1 cellular context compared by ENCODE assay signal in the genomic region with DNA sequence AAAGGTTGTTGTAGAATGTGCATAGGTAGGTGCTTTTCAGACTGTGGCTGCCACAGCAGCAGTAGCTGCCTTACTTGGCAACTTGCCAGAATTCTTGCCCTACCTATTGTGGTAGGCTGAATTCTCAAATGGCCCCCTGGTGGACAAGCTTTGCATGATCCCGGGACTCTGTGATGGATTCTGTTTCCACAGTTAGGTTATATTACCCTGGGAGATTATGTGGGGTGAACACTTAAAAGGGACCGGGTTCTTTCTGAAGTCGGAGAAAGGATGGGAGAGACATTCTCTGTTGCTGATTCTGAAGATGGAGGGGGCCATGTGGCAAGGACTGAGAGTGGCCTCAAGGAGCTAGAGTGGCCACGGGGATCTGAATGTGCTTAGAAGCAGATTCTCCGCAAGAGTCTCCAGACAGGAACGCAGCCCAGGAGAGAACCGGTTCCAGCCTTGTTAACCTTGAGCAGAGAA.
TF ChIP-seq lines count a peak whose summit lies in the region.

No MANE protein-coding gene starts in this region.

TF ChIP-seq in HepG2, 621 proteins besides CTCF, POLR2A, EP300 and RAD21 (continued from another document and continues in another):
- no peak for TF ChIP-seq ZNF18 (CRISPR knock-in tag; IDR thresholded peaks at IDR 0.05; ENCODE audit: insufficient replicate concordance)
- peak; percentile 32; the same call in 1 of the 2 replicates for TF ChIP-seq MED1 (CRISPR knock-in tag; IDR thresholded peaks at IDR 0.05)
- TF ChIP-seq PPARG (CRISPR knock-in tag; conservative IDR thresholded peaks at IDR 0.05), result 0 out of 2 replicates have a peak, but pooled peaks have one; percentile 39
- no peak for TF ChIP-seq SIN3B (IDR thresholded peaks at IDR 0.05; ENCODE audit: low read length)
- TF ChIP-seq GTF2F1 (IDR thresholded peaks at IDR 0.05; ENCODE audit: low read length), result peak; percentile 98
- no peak for TF ChIP-seq HMG20B (CRISPR knock-in tag; conservative IDR thresholded peaks at IDR 0.05)
- no peak for TF ChIP-seq FOXA1 (IDR thresholded peaks at IDR 0.05)
- TF ChIP-seq FOXA1 (CRISPR knock-in tag; IDR thresholded peaks at IDR 0.05), result no peak
- TF ChIP-seq TRAFD1 (CRISPR knock-in tag; IDR thresholded peaks at IDR 0.05; ENCODE audit: borderline replicate concordance), result no peak
- TF ChIP-seq, protein P1, sequence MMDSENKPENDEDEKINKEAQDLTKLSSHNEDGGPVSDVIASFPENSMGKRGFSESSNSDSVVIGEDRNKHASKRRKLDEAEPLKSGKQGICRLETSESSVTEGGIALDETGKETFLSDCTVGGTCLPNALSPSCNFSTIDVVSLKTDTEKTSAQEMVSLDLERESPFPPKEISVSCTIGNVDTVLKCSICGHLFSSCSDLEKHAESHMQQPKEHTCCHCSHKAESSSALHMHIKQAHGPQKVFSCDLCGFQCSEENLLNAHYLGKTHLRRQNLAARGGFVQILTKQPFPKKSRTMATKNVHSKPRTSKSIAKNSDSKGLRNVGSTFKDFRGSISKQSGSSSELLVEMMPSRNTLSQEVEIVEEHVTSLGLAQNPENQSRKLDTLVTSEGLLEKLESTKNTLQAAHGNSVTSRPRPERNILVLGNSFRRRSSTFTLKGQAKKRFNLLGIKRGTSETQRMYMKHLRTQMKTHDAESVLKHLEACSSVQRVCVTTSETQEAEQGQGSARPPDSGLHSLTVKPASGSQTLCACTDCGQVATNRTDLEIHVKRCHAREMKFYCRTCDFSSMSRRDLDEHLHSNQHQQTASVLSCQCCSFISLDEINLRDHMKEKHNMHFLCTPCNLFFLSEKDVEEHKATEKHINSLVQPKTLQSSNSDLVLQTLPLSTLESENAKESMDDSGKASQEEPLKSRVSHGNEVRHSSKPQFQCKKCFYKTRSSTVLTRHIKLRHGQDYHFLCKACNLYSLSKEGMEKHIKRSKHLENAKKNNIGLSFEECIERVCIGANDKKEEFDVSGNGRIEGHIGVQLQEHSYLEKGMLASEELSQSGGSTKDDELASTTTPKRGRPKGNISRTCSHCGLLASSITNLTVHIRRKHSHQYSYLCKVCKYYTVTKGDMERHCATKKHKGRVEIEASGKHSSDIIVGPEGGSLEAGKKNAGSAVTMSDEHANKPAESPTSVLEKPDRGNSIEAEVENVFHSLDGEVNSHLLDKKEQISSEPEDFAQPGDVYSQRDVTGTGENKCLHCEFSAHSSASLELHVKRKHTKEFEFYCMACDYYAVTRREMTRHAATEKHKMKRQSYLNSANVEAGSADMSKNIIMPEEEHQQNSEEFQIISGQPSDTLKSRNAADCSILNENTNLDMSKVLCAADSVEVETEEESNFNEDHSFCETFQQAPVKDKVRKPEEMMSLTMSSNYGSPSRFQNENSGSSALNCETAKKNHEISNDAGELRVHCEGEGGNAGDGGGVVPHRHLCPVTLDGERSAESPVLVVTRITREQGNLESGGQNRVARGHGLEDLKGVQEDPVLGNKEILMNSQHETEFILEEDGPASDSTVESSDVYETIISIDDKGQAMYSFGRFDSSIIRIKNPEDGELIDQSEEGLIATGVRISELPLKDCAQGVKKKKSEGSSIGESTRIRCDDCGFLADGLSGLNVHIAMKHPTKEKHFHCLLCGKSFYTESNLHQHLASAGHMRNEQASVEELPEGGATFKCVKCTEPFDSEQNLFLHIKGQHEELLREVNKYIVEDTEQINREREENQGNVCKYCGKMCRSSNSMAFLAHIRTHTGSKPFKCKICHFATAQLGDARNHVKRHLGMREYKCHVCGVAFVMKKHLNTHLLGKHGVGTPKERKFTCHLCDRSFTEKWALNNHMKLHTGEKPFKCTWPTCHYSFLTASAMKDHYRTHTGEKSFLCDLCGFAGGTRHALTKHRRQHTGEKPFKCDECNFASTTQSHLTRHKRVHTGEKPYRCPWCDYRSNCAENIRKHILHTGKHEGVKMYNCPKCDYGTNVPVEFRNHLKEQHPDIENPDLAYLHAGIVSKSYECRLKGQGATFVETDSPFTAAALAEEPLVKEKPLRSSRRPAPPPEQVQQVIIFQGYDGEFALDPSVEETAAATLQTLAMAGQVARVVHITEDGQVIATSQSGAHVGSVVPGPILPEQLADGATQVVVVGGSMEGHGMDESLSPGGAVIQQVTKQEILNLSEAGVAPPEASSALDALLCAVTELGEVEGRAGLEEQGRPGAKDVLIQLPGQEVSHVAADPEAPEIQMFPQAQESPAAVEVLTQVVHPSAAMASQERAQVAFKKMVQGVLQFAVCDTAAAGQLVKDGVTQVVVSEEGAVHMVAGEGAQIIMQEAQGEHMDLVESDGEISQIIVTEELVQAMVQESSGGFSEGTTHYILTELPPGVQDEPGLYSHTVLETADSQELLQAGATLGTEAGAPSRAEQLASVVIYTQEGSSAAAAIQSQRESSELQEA (CRISPR knock-in tag; IDR thresholded peaks at IDR 0.05; ENCODE audit: not compliant biosample characterization), result no peak
- TF ChIP-seq ZNF773 (CRISPR knock-in tag; IDR thresholded peaks at IDR 0.05; ENCODE audit: borderline replicate concordance), result no peak
- TF ChIP-seq ZNF205 (CRISPR knock-in tag; IDR thresholded peaks at IDR 0.05), result no peak
- TF ChIP-seq KMT2B (CRISPR knock-in tag; IDR thresholded peaks at IDR 0.05), result no peak
- TF ChIP-seq ZFP36L1 (CRISPR knock-in tag; IDR thresholded peaks at IDR 0.05), result no peak
- no peak for TF ChIP-seq ZNF7 (CRISPR knock-in tag; IDR thresholded peaks at IDR 0.05)
- 0 out of 2 replicates have a peak, but pooled peaks have one; percentile 42 for TF ChIP-seq ZNF317 (CRISPR knock-in tag; IDR thresholded peaks at IDR 0.05)
- peak; percentile 40; the same call in 1 of the 2 replicates for TF ChIP-seq SMAD3 (CRISPR knock-in tag; IDR thresholded peaks at IDR 0.05)
- no peak for TF ChIP-seq ZNF513 (CRISPR knock-in tag; conservative IDR thresholded peaks at IDR 0.05)
- no peak for TF ChIP-seq HNRNPL (IDR thresholded peaks at IDR 0.05; ENCODE audit: low read depth, low read length)
- peak; percentile 59; the same call in 1 of the 2 replicates for TF ChIP-seq IRF2 (CRISPR knock-in tag; IDR thresholded peaks at IDR 0.05)
- TF ChIP-seq HES4 (CRISPR knock-in tag; IDR thresholded peaks at IDR 0.05; ENCODE audit: borderline replicate concordance), result no peak
- peak; percentile 37; the same call in 1 of the 2 replicates for TF ChIP-seq HDAC1 (CRISPR knock-in tag; IDR thresholded peaks at IDR 0.05)
- no peak for TF ChIP-seq ZNF17 (CRISPR knock-in tag; IDR thresholded peaks at IDR 0.05)
- TF ChIP-seq RXRB (CRISPR knock-in tag; IDR thresholded peaks at IDR 0.05; ENCODE audit: borderline replicate concordance), result peak; percentile 29; the same call in 1 of the 2 replicates
- TF ChIP-seq, protein P2, sequence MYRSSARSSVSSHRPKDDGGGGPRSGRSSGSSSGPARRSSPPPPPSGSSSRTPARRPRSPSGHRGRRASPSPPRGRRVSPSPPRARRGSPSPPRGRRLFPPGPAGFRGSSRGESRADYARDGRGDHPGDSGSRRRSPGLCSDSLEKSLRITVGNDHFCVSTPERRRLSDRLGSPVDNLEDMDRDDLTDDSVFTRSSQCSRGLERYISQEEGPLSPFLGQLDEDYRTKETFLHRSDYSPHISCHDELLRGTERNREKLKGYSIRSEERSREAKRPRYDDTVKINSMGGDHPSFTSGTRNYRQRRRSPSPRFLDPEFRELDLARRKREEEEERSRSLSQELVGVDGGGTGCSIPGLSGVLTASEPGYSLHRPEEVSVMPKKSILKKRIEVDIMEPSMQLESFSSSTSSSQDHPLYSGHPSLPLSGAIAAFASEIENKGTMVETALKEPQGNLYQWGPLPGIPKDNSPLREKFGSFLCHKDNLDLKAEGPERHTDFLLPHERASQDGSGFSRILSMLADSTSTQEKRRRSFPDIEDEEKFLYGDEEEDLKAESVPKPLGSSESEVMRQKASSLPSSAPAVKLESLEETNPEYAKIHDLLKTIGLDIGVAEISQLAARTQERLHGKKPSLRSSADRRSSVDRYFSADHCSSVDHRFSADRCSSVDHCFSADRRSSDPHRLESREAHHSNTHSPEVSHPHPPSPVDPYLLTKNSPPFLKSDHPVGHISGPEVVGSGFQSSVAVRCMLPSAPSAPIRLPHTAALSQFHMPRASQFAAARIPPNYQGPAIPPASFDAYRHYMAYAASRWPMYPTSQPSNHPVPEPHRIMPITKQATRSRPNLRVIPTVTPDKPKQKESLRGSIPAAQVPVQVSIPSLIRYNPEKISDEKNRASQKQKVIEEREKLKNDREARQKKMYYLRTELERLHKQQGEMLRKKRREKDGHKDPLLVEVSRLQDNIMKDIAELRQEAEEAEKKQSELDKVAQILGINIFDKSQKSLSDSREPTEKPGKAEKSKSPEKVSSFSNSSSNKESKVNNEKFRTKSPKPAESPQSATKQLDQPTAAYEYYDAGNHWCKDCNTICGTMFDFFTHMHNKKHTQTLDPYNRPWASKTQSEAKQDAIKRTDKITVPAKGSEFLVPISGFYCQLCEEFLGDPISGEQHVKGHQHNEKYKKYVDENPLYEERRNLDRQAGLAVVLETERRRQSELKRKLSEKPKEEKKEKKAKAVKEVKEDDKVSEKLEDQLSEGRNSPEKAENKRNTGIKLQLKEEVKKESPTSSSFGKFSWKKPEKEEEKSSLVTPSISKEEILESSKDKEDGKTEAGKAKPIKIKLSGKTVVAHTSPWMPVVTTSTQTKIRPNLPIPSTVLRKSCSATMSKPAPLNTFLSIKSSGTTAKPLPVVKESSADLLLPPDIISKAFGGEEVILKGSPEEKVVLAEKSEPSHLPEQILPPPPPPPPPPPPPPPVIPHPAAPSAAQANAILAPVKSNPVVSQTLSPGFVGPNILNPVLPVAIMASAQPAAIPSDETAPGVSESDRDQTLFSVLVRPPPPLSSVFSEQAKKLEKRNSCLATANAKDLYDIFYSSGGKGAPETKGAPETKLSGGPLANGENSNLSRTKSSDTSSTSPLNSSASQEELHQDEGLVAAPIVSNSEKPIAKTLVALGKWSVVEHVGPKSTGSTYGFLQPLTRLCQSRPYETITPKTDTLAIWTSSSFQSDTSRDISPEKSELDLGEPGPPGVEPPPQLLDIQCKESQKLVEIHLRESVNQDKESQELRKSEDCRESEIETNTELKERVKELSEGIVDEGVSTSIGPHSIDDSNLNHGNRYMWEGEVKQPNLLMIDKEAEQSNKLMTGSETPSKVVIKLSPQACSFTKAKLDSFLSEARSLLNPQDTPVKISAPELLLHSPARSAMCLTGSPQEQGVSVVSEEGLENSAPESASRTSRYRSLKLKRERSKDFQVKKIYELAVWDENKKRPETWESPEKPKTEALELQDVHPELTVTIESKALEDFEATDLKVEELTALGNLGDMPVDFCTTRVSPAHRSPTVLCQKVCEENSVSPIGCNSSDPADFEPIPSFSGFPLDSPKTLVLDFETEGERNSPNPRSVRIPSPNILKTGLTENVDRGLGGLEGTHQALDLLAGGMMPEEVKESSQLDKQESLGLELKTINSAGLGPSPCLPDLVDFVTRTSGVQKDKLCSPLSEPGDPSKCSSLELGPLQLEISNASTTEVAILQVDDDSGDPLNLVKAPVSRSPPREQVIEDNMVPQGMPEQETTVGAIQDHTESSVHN (CRISPR knock-in tag; IDR thresholded peaks at IDR 0.05), result no peak
- TF ChIP-seq SOX13 (IDR thresholded peaks at IDR 0.05), result no peak
- TF ChIP-seq SOX13 (CRISPR knock-in tag; conservative IDR thresholded peaks at IDR 0.05 in 1 of 2, IDR thresholded peaks at IDR 0.05 in 1 of 2), result peak in 1 of 2 experiments; percentile 43; a peak in 1 of 4 replicates
- peak; percentile 98 for TF ChIP-seq NFIB (CRISPR knock-in tag; IDR thresholded peaks at IDR 0.05; ENCODE audit: borderline replicate concordance)
- no peak for TF ChIP-seq ZNF724P (CRISPR knock-in tag; IDR thresholded peaks at IDR 0.05; ENCODE audit: borderline replicate concordance)
- TF ChIP-seq, protein P3, sequence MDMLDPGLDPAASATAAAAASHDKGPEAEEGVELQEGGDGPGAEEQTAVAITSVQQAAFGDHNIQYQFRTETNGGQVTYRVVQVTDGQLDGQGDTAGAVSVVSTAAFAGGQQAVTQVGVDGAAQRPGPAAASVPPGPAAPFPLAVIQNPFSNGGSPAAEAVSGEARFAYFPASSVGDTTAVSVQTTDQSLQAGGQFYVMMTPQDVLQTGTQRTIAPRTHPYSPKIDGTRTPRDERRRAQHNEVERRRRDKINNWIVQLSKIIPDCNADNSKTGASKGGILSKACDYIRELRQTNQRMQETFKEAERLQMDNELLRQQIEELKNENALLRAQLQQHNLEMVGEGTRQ (IDR thresholded peaks at IDR 0.05; ENCODE audit: low read depth, low read length), result no peak
- TF ChIP-seq, protein P3 (CRISPR knock-in tag; IDR thresholded peaks at IDR 0.05; ENCODE audit: borderline replicate concordance), result no peak
- peak; percentile 92 for TF ChIP-seq SMC3 (IDR thresholded peaks at IDR 0.05; ENCODE audit: low read length)
